In genomic region chr9:137639303-137640051, GRCh38 we compare ENCODE assay signal across 2 cellular contexts.
TF ChIP-seq lines count a peak whose summit lies in the region.

No MANE protein-coding gene starts in this region.

TF ChIP-seq in liver, 16 proteins besides CTCF, POLR2A, EP300 and RAD21:
- TF ChIP-seq, protein P1, sequence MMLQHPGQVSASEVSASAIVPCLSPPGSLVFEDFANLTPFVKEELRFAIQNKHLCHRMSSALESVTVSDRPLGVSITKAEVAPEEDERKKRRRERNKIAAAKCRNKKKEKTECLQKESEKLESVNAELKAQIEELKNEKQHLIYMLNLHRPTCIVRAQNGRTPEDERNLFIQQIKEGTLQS (IDR thresholded peaks at IDR 0.05): no peak
- TF ChIP-seq GABPA (IDR thresholded peaks at IDR 0.05 in 1 of 2, conservative IDR thresholded peaks at IDR 0.05 in 1 of 2) (no peak), HNF4G (IDR thresholded peaks at IDR 0.05) (no peak), SP1 (IDR thresholded peaks at IDR 0.05) (no peak), JUND (IDR thresholded peaks at IDR 0.05) (no peak), FOXA2 (IDR thresholded peaks at IDR 0.05) (no peak), YY1 (IDR thresholded peaks at IDR 0.05) (no peak), NR2F2 (IDR thresholded peaks at IDR 0.05) (no peak), TAF1 (conservative IDR thresholded peaks at IDR 0.05) (no peak), HNF4A (conservative IDR thresholded peaks at IDR 0.05) (no peak), FOXA1 (IDR thresholded peaks at IDR 0.05) (no peak), EGR1 (IDR thresholded peaks at IDR 0.05; ENCODE audit: low read depth in 2 of 2) (no peak)
- TF ChIP-seq, protein P2, sequence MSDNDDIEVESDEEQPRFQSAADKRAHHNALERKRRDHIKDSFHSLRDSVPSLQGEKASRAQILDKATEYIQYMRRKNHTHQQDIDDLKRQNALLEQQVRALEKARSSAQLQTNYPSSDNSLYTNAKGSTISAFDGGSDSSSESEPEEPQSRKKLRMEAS (IDR thresholded peaks at IDR 0.05): no peak

TF ChIP-seq in HepG2, 621 proteins besides CTCF, POLR2A, EP300 and RAD21:
- no peak for TF ChIP-seq ZNF256 (CRISPR knock-in tag; conservative IDR thresholded peaks at IDR 0.05)
- TF ChIP-seq ZNF780A (CRISPR knock-in tag; IDR thresholded peaks at IDR 0.05): no peak
- no peak for TF ChIP-seq NPAS2 (CRISPR knock-in tag; IDR thresholded peaks at IDR 0.05; ENCODE audit: borderline replicate concordance)
- no peak for TF ChIP-seq ZNF234 (CRISPR knock-in tag; conservative IDR thresholded peaks at IDR 0.05)
TF ChIP-seq in HepG2: peak in this region for 0.
